In genomic region chr1:13996334-13996733, GRCh38 we compare ENCODE assay signal across 18 cellular contexts.
"Had no signal": no experiment of that assay in that cellular context is flagged by ENCODE, and none has a peak within 500 bp of the region (broad histone marks: within the 10 kb centered on the region; RNA-seq: fewer than 3 reads in every experiment).

No MANE protein-coding gene starts in this region.

- H3K4me1 Mint-ChIP-seq: activated CD4-positive, alpha-beta T cell treated with anti-CD3 and anti-CD28 coated beads, Interleukin-2, amount 10 ng/mL, durations not matched to agents 24 days and 14 days; nephron; stimulated activated naive B cell treated with anti-CD40 and anti-IgM and Interleukin-4, amounts not matched to agents 10 μg/mL and 1 μg/mL and 100 μg/mL, for 72 hours had no signal

- H3K36me3 ChIP-seq: gastrocnemius medialis, lower lobe of right lung, thoracic aorta, upper lobe of left lung had no signal

- H3K4me1 ChIP-seq: gastrocnemius medialis, lower lobe of right lung, upper lobe of left lung had no signal

- H3K27ac ChIP-seq: body of pancreas, dorsolateral prefrontal cortex, epithelial cell of prostate, gastrocnemius medialis, lower lobe of right lung, thoracic aorta, upper lobe of left lung had no signal

- H3K27ac Mint-ChIP-seq: activated CD4-positive, alpha-beta T cell treated with anti-CD3 and anti-CD28 coated beads, Interleukin-2, amount 10 ng/mL, durations not matched to agents 24 days and 14 days; activated CD8-positive, alpha-beta T cell treated with anti-CD3 and anti-CD28 coated beads for 36 hours; activated naive CD4-positive, alpha-beta T cell treated with anti-CD3 and anti-CD28 coated beads for 36 hours; nephron; stimulated activated naive B cell treated with anti-CD40 and anti-IgM and Interleukin-4, amounts not matched to agents 10 μg/mL and 1 μg/mL and 100 μg/mL, for 72 hours; T-helper 2 cell treated with Interferon-gamma antibody and Interleukin-4, amounts not matched to agents 5 μg/mL and 100 μg/mL, for 36 hours had no signal

- H3K9me3 ChIP-seq: body of pancreas had no signal

- DNase-seq: activated CD4-positive, alpha-beta T cell treated with anti-CD3 and anti-CD28 coated beads, Interleukin-2, amount 10 ng/mL, durations not matched to agents 24 days and 14 days; activated CD4-positive, CD25-positive, alpha-beta regulatory T cell; activated CD8-positive, alpha-beta T cell treated with anti-CD3 and anti-CD28 coated beads for 36 hours; activated naive CD4-positive, alpha-beta T cell treated with anti-CD3 and anti-CD28 coated beads for 36 hours; activated T-cell treated with anti-CD3 and anti-CD28 coated beads, Interleukin-2, amount 50 U/mL, for 1 hour; body of pancreas; dorsolateral prefrontal cortex; gastrocnemius medialis; head of caudate nucleus; lower lobe of right lung; midbrain; retina; stimulated activated naive B cell treated with anti-CD40 and anti-IgM and Interleukin-4, amounts not matched to agents 10 μg/mL and 1 μg/mL and 100 μg/mL, for 72 hours; upper lobe of left lung had no signal

- H3K27me3 ChIP-seq: body of pancreas, dorsolateral prefrontal cortex, gastrocnemius medialis, upper lobe of left lung had no signal

- H3K4me3 Mint-ChIP-seq: activated CD4-positive, alpha-beta T cell treated with anti-CD3 and anti-CD28 coated beads, Interleukin-2, amount 10 ng/mL, durations not matched to agents 24 days and 14 days; activated CD8-positive, alpha-beta T cell treated with anti-CD3 and anti-CD28 coated beads for 36 hours; activated naive CD4-positive, alpha-beta T cell treated with anti-CD3 and anti-CD28 coated beads for 36 hours; nephron; stimulated activated naive B cell treated with anti-CD40 and anti-IgM and Interleukin-4, amounts not matched to agents 10 μg/mL and 1 μg/mL and 100 μg/mL, for 72 hours; T-helper 2 cell treated with Interferon-gamma antibody and Interleukin-4, amounts not matched to agents 5 μg/mL and 100 μg/mL, for 36 hours had no signal

- ATAC-seq: activated CD8-positive, alpha-beta T cell treated with anti-CD3 and anti-CD28 coated beads for 36 hours; body of pancreas; gastrocnemius medialis; lower lobe of right lung; stimulated activated naive B cell treated with anti-CD40 and anti-IgM and Interleukin-4, amounts not matched to agents 10 μg/mL and 1 μg/mL and 100 μg/mL, for 72 hours had no signal

- H3K4me3 ChIP-seq: body of pancreas, dorsolateral prefrontal cortex, gastrocnemius medialis, lower lobe of right lung, thoracic aorta, upper lobe of left lung had no signal

- H3K27me3 Mint-ChIP-seq: activated CD4-positive, alpha-beta T cell treated with anti-CD3 and anti-CD28 coated beads, Interleukin-2, amount 10 ng/mL, durations not matched to agents 24 days and 14 days had no signal
